ENCODE assay signal across 8 cellular contexts in the genomic region with DNA sequence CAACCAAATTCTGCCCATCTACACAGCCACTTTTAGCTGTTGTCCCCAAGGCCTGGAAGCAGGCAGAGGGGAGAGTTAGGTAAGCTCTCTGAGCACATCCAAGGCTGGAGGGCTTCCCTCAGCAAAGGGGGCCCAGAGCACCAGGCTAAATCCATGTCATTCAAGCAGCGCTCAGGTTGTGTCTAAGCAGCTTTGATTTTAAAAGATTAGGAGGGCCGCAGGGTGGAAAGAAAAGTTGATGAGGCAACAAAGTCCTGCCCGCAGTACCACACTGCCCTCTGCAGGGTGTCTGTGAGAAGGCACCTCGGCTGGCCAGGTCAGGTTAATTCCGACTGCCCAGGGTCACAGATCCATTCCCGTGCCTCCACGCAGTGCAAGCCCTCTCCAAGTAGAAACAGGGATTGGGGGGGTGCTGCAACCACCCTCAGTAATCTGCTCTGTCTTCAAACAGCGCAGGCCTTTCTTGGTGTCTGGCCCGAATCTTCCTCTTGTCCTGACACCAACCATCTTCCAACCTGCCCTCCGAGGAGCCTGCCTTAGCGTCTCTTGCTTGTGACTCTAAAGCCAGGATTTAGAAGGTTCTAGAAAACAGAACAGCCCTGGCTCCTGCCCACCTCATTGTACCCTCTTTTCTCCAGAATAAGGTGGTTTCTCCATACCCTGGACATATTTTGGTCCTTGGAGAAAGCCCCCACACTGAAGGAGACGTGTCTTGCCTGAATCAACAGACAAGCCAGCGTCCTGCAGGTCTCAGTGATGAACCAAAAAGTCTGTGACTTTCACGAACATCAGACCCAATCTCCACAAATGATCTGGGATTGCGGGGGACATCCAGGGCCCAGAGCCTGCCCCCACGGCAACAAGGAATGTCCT.
DNase-seq lines count a peak whose midpoint lies in the region; ATAC-seq, FAIRE-seq and TF ChIP-seq lines count a peak whose summit lies in the region.

No MANE protein-coding gene starts in this region.

- TF ChIP-seq EP300 in H1 (IDR thresholded peaks at IDR 0.05; ENCODE audit: borderline replicate concordance in 1 of 2, low read depth in 2 of 2, low read length in 2 of 2), result no peak

- CTCF ChIA-PET in H1 (lab: Charles Lee; ENCODE audit: partially characterized antibody), result interaction anchor here (0.6 to 7.3 kb wide), 77 partner anchors 8 to 1200 kb away, joined by 3 to 91 read pairs (median 4); no protein-coding TSS in a partner anchor

- no peaks in the 10 kb centered on the region; the same call in 1 of the 2 replicates for H3K23me2 ChIP-seq in H1 (ENCODE audit: low read depth, low read length)

- no peak for ATAC-seq in HG03460 (IDR thresholded peaks at IDR 0.05; ENCODE audit: unreplicated experiment)

- H4K5ac ChIP-seq in H1 (ENCODE audit: insufficient read length, low read depth, low read length) (no peak overlapping the region), mesendoderm (ENCODE audit: low read length) (no peak overlapping the region)

- peak; percentile 75 for FAIRE-seq in H1 (lab: Jason Lieb, UNC)

- H3K79me1 ChIP-seq in H1 (ENCODE audit: low read depth, low read length), result no peaks in the 10 kb centered on the region
- no peaks in the 10 kb centered on the region for H3K79me1 ChIP-seq in mesendoderm (ENCODE audit: low read length)

- POLR2A ChIA-PET in H1 (lab: Charles Lee; ENCODE audit: partially characterized antibody), result no interaction called here

- H3K27me3 ChIP-seq in H1 (replicated peaks in 1 of 4; ENCODE audit: control insufficient read depth in 3 of 4, extremely low read depth in 1 of 4, insufficient read depth in 3 of 4, low read length in 3 of 4) (0 out of 7 replicates have a peak, but pooled peaks cover 0 to 3% (median 0%) of the 10 kb centered on the region in 4 experiments), mesendoderm (ENCODE audit: insufficient read depth, low read length, poor library complexity) (no peaks in the 10 kb centered on the region)

- H3K14ac ChIP-seq in H1 (ENCODE audit: insufficient read length), result no peak overlapping the region

- H3K9me3 ChIP-seq in H1 (ENCODE audit: insufficient read depth in 2 of 2, low read depth in 1 of 2, low read length in 1 of 2), result no peaks in the 10 kb centered on the region

- H2BK120ac ChIP-seq in H1 (replicated peaks; ENCODE audit: low read depth, low read length) (no peak overlapping the region), mesendoderm (ENCODE audit: low read depth, low read length) (no peak overlapping the region)

- H3K27ac ChIP-seq in H1 (ENCODE audit: low read depth, low read length) (no peak overlapping the region), mesendoderm (ENCODE audit: low read depth, low read length) (no peak overlapping the region)

- WGBS in H1 (ENCODE audit: extremely low coverage in 1 of 2, insufficient coverage in 1 of 2, insufficient read length in 1 of 2, insufficient replicate concordance in 2 of 2, low coverage in 1 of 2, low lambda C conversion rate in 2 of 2, missing lambda C conversion rate in 1 of 2), 2 experiments, result 48% methylated on average over 16 of the region's 16 CpGs; no CpG with 5 or more reads in 1 of the 2 experiments
- no CpG with 5 or more reads among the region's 16 CpGs for WGBS in mesendoderm (ENCODE audit: extremely low coverage, insufficient coverage, low lambda C conversion rate)

- H2BK12ac ChIP-seq in H1 (ENCODE audit: low read depth, low read length), result peak overlapping the region; percentile 72; the same call in 1 of the 2 replicates

- H2BK5ac ChIP-seq in H1 (ENCODE audit: low read depth, low read length), result no peak overlapping the region
- no peak overlapping the region for H2BK5ac ChIP-seq in mesendoderm (ENCODE audit: low read length)

- DNase-seq in Daoy (ENCODE audit: low read depth) (peak; percentile 66), HK-2 (ENCODE audit: unreplicated experiment) (peak; percentile 77), NOMO-1 (lab: John Stamatoyannopoulos, UW; ENCODE audit: unreplicated experiment in 2 of 2) (peak; percentile 45 to 71), H1 (ENCODE audit: low read depth in 1 of 2, low spot score in 2 of 2) (peak; percentile 62 to 97), mesendoderm (peak; percentile 83)
- peak; percentile 33 to 43 for DNase-seq in activated CD8-positive, alpha-beta memory T cell treated with anti-CD3 and anti-CD28 coated beads for 4 hours (ENCODE audit: low read depth in 2 of 2)
- peak; percentile 36 for DNase-seq in stimulated activated CD8-positive, alpha-beta memory T cell treated with anti-CD3 and anti-CD28 coated beads, Interleukin-12 subunit alpha, Interleukin-12 subunit beta, amount 100 ng/mL, for 4 hours (ENCODE audit: low read depth)

- no peaks in the 10 kb centered on the region for H3K36me3 ChIP-seq in H1 (ENCODE audit: control insufficient read depth in 2 of 4, insufficient read depth in 4 of 4, low read length in 3 of 4)
- H3K36me3 ChIP-seq in mesendoderm (ENCODE audit: control insufficient read depth, insufficient read depth, low read length), result no peaks in the 10 kb centered on the region

- TF ChIP-seq RAD21 in H1 (IDR thresholded peaks at IDR 0.05 in 1 of 2, conservative IDR thresholded peaks at IDR 0.05 in 1 of 2; ENCODE audit: low read depth in 2 of 2, low read length in 2 of 2), result peak; percentile 99

- TF ChIP-seq POLR2A in H1 (IDR thresholded peaks at IDR 0.05; ENCODE audit: control extremely low read depth in 1 of 2, low read depth in 2 of 2, low read length in 2 of 2), result no peak

- H3K4ac ChIP-seq in H1 (replicated peaks; ENCODE audit: insufficient read length, low read depth, low read length), result no peak overlapping the region
- H3K4ac ChIP-seq in mesendoderm (ENCODE audit: low read depth, low read length), result no peak overlapping the region

- peak overlapping the region; percentile 53; the same call in 1 of the 2 replicates for H2BK20ac ChIP-seq in H1 (ENCODE audit: low read length)

- H3K56ac ChIP-seq in H1 (replicated peaks; ENCODE audit: insufficient read length, low read depth, low read length) (no peak overlapping the region), mesendoderm (ENCODE audit: low read length) (peak overlapping the region; percentile 65)

- H3K79me2 ChIP-seq in H1 (ENCODE audit: control insufficient read depth in 1 of 2, insufficient read depth in 2 of 2, low read length in 2 of 2) (no peaks in the 10 kb centered on the region), mesendoderm (ENCODE audit: control insufficient read depth, insufficient read depth, low read length) (no peaks in the 10 kb centered on the region)

- H4K20me1 ChIP-seq in H1 (replicated peaks in 1 of 2; ENCODE audit: control insufficient read depth in 1 of 2, insufficient read depth in 2 of 2, low read length in 2 of 2), result no peaks in the 10 kb centered on the region

- H3K18ac ChIP-seq in H1 (ENCODE audit: extremely low read depth, low read length) (no peak overlapping the region; the same call in 1 of the 2 replicates), mesendoderm (ENCODE audit: low read length) (peak overlapping the region; percentile 13)

- no peak overlapping the region for H3K23ac ChIP-seq in H1 (ENCODE audit: insufficient read length)
- H3K23ac ChIP-seq in mesendoderm (ENCODE audit: low read length), result no peak overlapping the region

- H2AK5ac ChIP-seq in H1 (ENCODE audit: low read depth, low read length) (no peak overlapping the region), mesendoderm (ENCODE audit: low read length) (peak overlapping the region; percentile 32)

- H2BK15ac ChIP-seq in H1 (ENCODE audit: low read length), result no peak overlapping the region
- no peak overlapping the region for H2BK15ac ChIP-seq in mesendoderm (replicated peaks; ENCODE audit: low read depth)

- peak overlapping the region; percentile 90; the same call in 1 of the 2 replicates for H2AFZ ChIP-seq in H1 (ENCODE audit: low read length)

- H3K4me1 ChIP-seq in H1 (replicated peaks in 1 of 4; ENCODE audit: control insufficient read depth in 3 of 4, insufficient read depth in 4 of 4, low read length in 3 of 4) (0 out of 7 replicates have a peak, but pooled peaks cover 0 to 1% (median 0%) of the 10 kb centered on the region in 4 experiments), mesendoderm (ENCODE audit: control insufficient read depth, low read depth, low read length) (peaks cover 6% of the 10 kb centered on the region)

- peak; percentile 93 to 97 (median 96) for TF ChIP-seq CTCF in H1 (IDR thresholded peaks at IDR 0.05; ENCODE audit: control extremely low read depth in 1 of 3, insufficient read depth in 1 of 3, low read depth in 1 of 3, low read length in 3 of 3)

- H4K8ac ChIP-seq in H1 (ENCODE audit: extremely low read depth, insufficient read depth, low read length) (no peak overlapping the region), mesendoderm (ENCODE audit: low read depth, low read length) (no peak overlapping the region)

- H3K4me2 ChIP-seq in H1 (ENCODE audit: insufficient read depth in 1 of 2, low read depth in 2 of 2, low read length in 2 of 2) (no peak overlapping the region), mesendoderm (ENCODE audit: low read length) (no peak overlapping the region)

- H3K4me3 ChIP-seq in H1 (ENCODE audit: extremely low read depth in 1 of 4, insufficient read depth in 2 of 4, low read depth in 3 of 4, low read length in 4 of 4), result no peak overlapping the region
- H3K4me3 ChIP-seq in mesendoderm (ENCODE audit: low read length), result no peak overlapping the region

- no peak overlapping the region for H4K91ac ChIP-seq in H1 (replicated peaks; ENCODE audit: insufficient read length, low read length)

- H3K9ac ChIP-seq in H1 (replicated peaks in 1 of 4; ENCODE audit: extremely low read depth in 1 of 4, low read depth in 3 of 4, low read length in 3 of 4) (no peak overlapping the region), mesendoderm (ENCODE audit: low read length) (peak overlapping the region; percentile 34)

TF ChIP-seq in H1, 55 proteins besides CTCF, POLR2A, EP300 and RAD21 (continues in another document):
- TF ChIP-seq BACH1 (IDR thresholded peaks at IDR 0.05; ENCODE audit: low read length) (no peak), BRCA1 (IDR thresholded peaks at IDR 0.05; ENCODE audit: low read depth, low read length) (peak; percentile 38; the same call in 1 of the 2 replicates), CHD1 (IDR thresholded peaks at IDR 0.05; ENCODE audit: low read depth, low read length) (no peak), CBX5 (IDR thresholded peaks at IDR 0.05; ENCODE audit: low read depth, low read length) (no peak), POLR2AphosphoS5 (IDR thresholded peaks at IDR 0.05; ENCODE audit: low read depth, low read length) (no peak), CEBPB (IDR thresholded peaks at IDR 0.05; ENCODE audit: low read depth, low read length) (peak; percentile 93), JUND (IDR thresholded peaks at IDR 0.05; ENCODE audit: low read length) (0 out of 2 replicates have a peak, but pooled peaks have one; percentile 53), MAFK (IDR thresholded peaks at IDR 0.05; ENCODE audit: low read depth, low read length) (peak; percentile 55; the same call in 1 of the 2 replicates), SUZ12 (IDR thresholded peaks at IDR 0.05; ENCODE audit: low read length) (no peak)
- TF ChIP-seq, protein P1, sequence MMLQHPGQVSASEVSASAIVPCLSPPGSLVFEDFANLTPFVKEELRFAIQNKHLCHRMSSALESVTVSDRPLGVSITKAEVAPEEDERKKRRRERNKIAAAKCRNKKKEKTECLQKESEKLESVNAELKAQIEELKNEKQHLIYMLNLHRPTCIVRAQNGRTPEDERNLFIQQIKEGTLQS (IDR thresholded peaks at IDR 0.05; ENCODE audit: insufficient read depth, low read depth, low read length), result peak; percentile 56; the same call in 1 of the 2 replicates
